ENCODE assay signal across 20 cellular contexts in the genomic region with DNA sequence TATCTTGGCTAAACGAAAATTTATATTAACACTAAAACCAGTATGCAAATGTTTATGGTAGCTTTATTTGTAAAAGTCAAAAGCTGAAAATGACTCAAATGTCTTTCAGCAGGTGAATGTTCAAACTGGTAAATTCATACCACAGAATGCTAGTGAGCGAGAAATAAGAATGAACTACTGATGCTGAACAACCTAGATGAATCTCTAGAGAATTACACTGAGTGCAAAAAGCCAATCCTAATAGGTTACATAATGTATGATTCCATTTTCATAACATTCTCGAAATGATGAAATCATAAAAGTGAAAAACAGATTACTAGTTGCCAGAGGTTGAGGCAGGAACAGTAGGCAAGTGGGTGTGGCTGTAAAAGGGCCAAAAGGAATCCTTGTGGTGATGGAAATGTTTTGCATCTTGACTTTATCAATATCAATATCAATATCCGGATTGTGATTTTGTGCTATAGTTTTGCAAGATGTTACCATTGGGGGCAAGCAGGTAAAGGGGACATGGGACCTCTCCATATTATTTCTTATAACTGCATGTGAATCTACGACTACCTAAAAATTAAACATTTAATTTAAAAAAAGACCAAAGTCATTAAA. TPM values are rescaled to one million over a fixed set of nuclear protein-coding genes. Genes with fewer than 3 reads are reported as not detected.
DNase-seq lines count a peak whose midpoint lies in the region; ATAC-seq, FAIRE-seq and TF ChIP-seq lines count a peak whose summit lies in the region.
"Had no signal": no experiment of that assay in that cellular context is flagged by ENCODE, and none has a peak within 500 bp of the region (broad histone marks: within the 10 kb centered on the region; RNA-seq: fewer than 3 reads in every experiment).

No MANE protein-coding gene starts in this region.

- H3K4me2 ChIP-seq in GM12878 (ENCODE audit: control insufficient read depth, insufficient read depth): no peak overlapping the region

- H3K36me3 Mint-ChIP-seq in Caco-2 (ENCODE audit: insufficient read depth, unreplicated experiment) (peaks cover 29% of the 10 kb centered on the region), IgD-negative memory B cell (peaks cover 5% of the 10 kb centered on the region)
- peaks cover 5% of the 10 kb centered on the region for H3K36me3 Mint-ChIP-seq in activated CD4-positive, alpha-beta memory T cell treated with anti-CD3 and anti-CD28 coated beads for 36 hours
- H3K36me3 Mint-ChIP-seq: mesothelial cell of epicardium had no signal

- H3K4me3 Mint-ChIP-seq in Caco-2 (ENCODE audit: unreplicated experiment) (peak overlapping the region; percentile 94), IgD-negative memory B cell (peak overlapping the region in 2 of 4 donors; percentile 18 to 92)
- H3K4me3 Mint-ChIP-seq in activated CD4-positive, alpha-beta memory T cell treated with anti-CD3 and anti-CD28 coated beads for 36 hours: no peak overlapping the region

- H3K4me1 ChIP-seq in Caco-2: peaks cover 8% of the 10 kb centered on the region; the same call in 1 of the 2 replicates
- peaks cover 6% of the 10 kb centered on the region; the same call in 1 of the 2 replicates for H3K4me1 ChIP-seq in GM12878 (ENCODE audit: control insufficient read depth, insufficient read depth, low read length)

- H3K9me3 ChIP-seq in Caco-2: no peaks in the 10 kb centered on the region
- H3K9me3 ChIP-seq in GM12878 (replicated peaks; ENCODE audit: control insufficient read depth, insufficient read depth, low read length): no peaks in the 10 kb centered on the region; the same call in 2 of the 3 replicates
- H3K9me3 ChIP-seq: heart right ventricle, left lung, transverse colon had no signal

- peaks cover 4% of the 10 kb centered on the region for H3K27me3 Mint-ChIP-seq in Caco-2 (ENCODE audit: insufficient read depth, unreplicated experiment)
- peaks cover 14% of the 10 kb centered on the region for H3K27me3 Mint-ChIP-seq in IgD-negative memory B cell
- peaks cover 29% of the 10 kb centered on the region for H3K27me3 Mint-ChIP-seq in activated CD4-positive, alpha-beta memory T cell treated with anti-CD3 and anti-CD28 coated beads for 36 hours

- TF ChIP-seq CTCF in Caco-2 (IDR thresholded peaks at IDR 0.05; ENCODE audit: insufficient read depth in 1 of 2, low read depth in 1 of 2, low read length in 1 of 2, severe bottlenecking in 1 of 2, unreplicated experiment in 1 of 2) (no peak), GM12878 (IDR thresholded peaks at IDR 0.05 in 2 of 3, conservative IDR thresholded peaks at IDR 0.05 in 1 of 3; ENCODE audit: control insufficient read depth in 2 of 3, extremely low read depth in 1 of 3, insufficient read depth in 1 of 3, low read depth in 3 of 3, low read length in 3 of 3) (no peak), D721Med (IDR thresholded peaks at IDR 0.05; ENCODE audit: insufficient read depth, missing control alignments) (no peak)

- H4K20me1 ChIP-seq in GM12878 (ENCODE audit: control insufficient read depth, insufficient read depth): no peaks in the 10 kb centered on the region

- H3K4me3 ChIP-seq in Caco-2 (ENCODE audit: low read depth, low read length) (no peak overlapping the region), GM12878 (no peak overlapping the region)
- H3K4me3 ChIP-seq: heart right ventricle, left lung, transverse colon had no signal

- H3K79me2 ChIP-seq in GM12878 (ENCODE audit: control insufficient read depth, insufficient read depth, low read length): no peaks in the 10 kb centered on the region

- H3K9me3 Mint-ChIP-seq in Caco-2 (ENCODE audit: unreplicated experiment): no peaks in the 10 kb centered on the region
- H3K9me3 Mint-ChIP-seq in IgD-negative memory B cell: peaks cover 0 to 5% (median 0%) of the 10 kb centered on the region in 3 donors
- peaks cover 4% of the 10 kb centered on the region for H3K9me3 Mint-ChIP-seq in activated CD4-positive, alpha-beta memory T cell treated with anti-CD3 and anti-CD28 coated beads for 36 hours
- H3K9me3 Mint-ChIP-seq: activated CD4-positive, alpha-beta T cell treated with anti-CD3 and anti-CD28 coated beads, Interleukin-2, amount 10 ng/mL, durations not matched to agents 7 days and 5 days; mesothelial cell of epicardium; stimulated activated naive CD8-positive, alpha-beta T cell treated with anti-CD3 and anti-CD28 coated beads, Interleukin-15, amount 100 ng/mL, for 72 hours had no signal

- BruUV-seq in Caco-2 (replicated peaks; lab: Mats Ljungman, UMichigan) (no TSS peak), GM12878 (replicated peaks; lab: Mats Ljungman, UMichigan) (no TSS peak)

- 20% methylated on average over 5 of the region's 5 CpGs for WGBS in GM12878 (ENCODE audit: insufficient coverage, insufficient replicate concordance, low lambda C conversion rate, missing lambda C conversion rate)

- no peak for TF ChIP-seq RAD21 in GM12878 (IDR thresholded peaks at IDR 0.05; ENCODE audit: insufficient read depth, low read depth, low read length)

- no peak overlapping the region for H3K27ac Mint-ChIP-seq in Caco-2 (ENCODE audit: unreplicated experiment)
- H3K27ac Mint-ChIP-seq in IgD-negative memory B cell: peak overlapping the region in 2 of 3 donors; percentile 22 to 97
- H3K27ac Mint-ChIP-seq in activated CD4-positive, alpha-beta memory T cell treated with anti-CD3 and anti-CD28 coated beads for 36 hours: no peak overlapping the region
- H3K27ac Mint-ChIP-seq: activated CD4-positive, alpha-beta T cell treated with anti-CD3 and anti-CD28 coated beads, Interleukin-2, amount 10 ng/mL, durations not matched to agents 7 days and 5 days; stimulated activated naive CD8-positive, alpha-beta T cell treated with anti-CD3 and anti-CD28 coated beads, Interleukin-15, amount 100 ng/mL, for 72 hours had no signal

- H3K27me3 ChIP-seq in Caco-2 (replicated peaks; ENCODE audit: control insufficient read depth, insufficient read depth, low read length): no peaks in the 10 kb centered on the region
- no peaks in the 10 kb centered on the region for H3K27me3 ChIP-seq in GM12878 (replicated peaks in 1 of 2; ENCODE audit: control insufficient read depth in 2 of 2, insufficient read depth in 2 of 2, low read length in 1 of 2)

- H2AFZ ChIP-seq in GM12878 (ENCODE audit: control insufficient read depth, low read depth, low read length): no peak overlapping the region

- CTCF ChIA-PET in Caco-2 (lab: Charles Lee) (no interaction called here), GM12878 (lab: Yijun Ruan, JAX) (interaction anchor here (0.6 to 0.7 kb wide), 2 partner anchors 48 to 1928 kb away, joined by 3 read pairs; no protein-coding TSS in a partner anchor)
- CTCF ChIA-PET in activated CD4-positive, alpha-beta memory T cell treated with anti-CD3 and anti-CD28 coated beads for 36 hours (lab: Charles Lee): interaction anchor here (1.0 kb wide), 1 partner anchor 141 kb away, joined by 3 read pairs; no protein-coding TSS in a partner anchor

- H3K36me3 ChIP-seq in Caco-2 (ENCODE audit: control insufficient read depth, insufficient read depth, low read length) (no peaks in the 10 kb centered on the region), GM12878 (ENCODE audit: control insufficient read depth in 2 of 2, insufficient read depth in 2 of 2, low read length in 1 of 2) (no peaks in the 10 kb centered on the region)
- H3K36me3 ChIP-seq: heart right ventricle, left lung, transverse colon had no signal

- RAD21 ChIA-PET in GM12878 (lab: Charles Lee; ENCODE audit: unreplicated experiment): interaction anchor here (1.1 kb wide), 1 partner anchor 37 kb away, joined by 3 read pairs; no protein-coding TSS in a partner anchor

- FAIRE-seq in GM12878 (lab: Jason Lieb, UNC): no peak
- FAIRE-seq in D721Med (lab: Jason Lieb, UNC): no peak

- intact Hi-C loops in Caco-2 (cut with micrococcal nuclease; ENCODE audit: unreplicated experiment) (no loop called here), GM12878 (cut with micrococcal nuclease; ENCODE audit: unreplicated experiment) (no loop called here)
- intact Hi-C loops in activated CD4-positive, alpha-beta memory T cell treated with anti-CD3 and anti-CD28 coated beads for 36 hours (cut with micrococcal nuclease): no loop called here

- POLR2A ChIA-PET in Caco-2 (lab: Charles Lee) (no interaction called here), GM12878 (lab: Charles Lee) (no interaction called here)
- POLR2A ChIA-PET in activated CD4-positive, alpha-beta memory T cell treated with anti-CD3 and anti-CD28 coated beads for 36 hours (lab: Charles Lee): interaction anchor here (0.7 kb wide), 1 partner anchor 37 kb away, joined by 3 read pairs; no protein-coding TSS in a partner anchor

- H3K4me1 Mint-ChIP-seq in Caco-2 (ENCODE audit: low read depth, unreplicated experiment): peaks cover 29% of the 10 kb centered on the region
- peaks cover 32 to 38% (median 33%) of the 10 kb centered on the region in 3 donors for H3K4me1 Mint-ChIP-seq in IgD-negative memory B cell
- H3K4me1 Mint-ChIP-seq in activated CD4-positive, alpha-beta memory T cell treated with anti-CD3 and anti-CD28 coated beads for 36 hours (ENCODE audit: low read depth): peaks cover 44% of the 10 kb centered on the region

- TF ChIP-seq EP300 in GM12878 (IDR thresholded peaks at IDR 0.05; ENCODE audit: borderline replicate concordance in 1 of 2, control insufficient read depth in 1 of 2, low read depth in 2 of 2, low read length in 2 of 2): 0 out of 4 replicates have a peak, but pooled peaks of 1 of the 2 experiments have one; percentile 31

- in situ Hi-C loops in GM12878 (cut with MboI): no loop called here

- H3K9ac ChIP-seq in GM12878 (ENCODE audit: control insufficient read depth, insufficient read depth, low read length): no peak overlapping the region

- no peak for TF ChIP-seq POLR2A in GM12878 (IDR thresholded peaks at IDR 0.05; ENCODE audit: low read depth, low read length)

- ATAC-seq in GM19463 (IDR thresholded peaks at IDR 0.05; ENCODE audit: unreplicated experiment): peak; percentile 40
- peak; percentile 47 for ATAC-seq in GM12878
- no peak for ATAC-seq in GM18858 (IDR thresholded peaks at IDR 0.05; ENCODE audit: unreplicated experiment)
- ATAC-seq in HG03571 (IDR thresholded peaks at IDR 0.05; ENCODE audit: unreplicated experiment): no peak
- ATAC-seq: heart right ventricle; left lung; stimulated activated naive CD8-positive, alpha-beta T cell treated with anti-CD3 and anti-CD28 coated beads, Interleukin-15, amount 100 ng/mL, for 72 hours had no signal

- no peak for DNase-seq in Caco-2
- peak; percentile 31 for DNase-seq in GM12878 (ENCODE audit: low read depth, low spot score)
- no peak for DNase-seq in activated CD4-positive, alpha-beta memory T cell treated with anti-CD3 and anti-CD28 coated beads for 36 hours
- DNase-seq in D721Med (ENCODE audit: insufficient read length, low spot score): no peak
- DNase-seq: activated CD4-positive, alpha-beta T cell treated with anti-CD3 and anti-CD28 coated beads, Interleukin-2, amount 10 ng/mL, durations not matched to agents 7 days and 5 days; activated CD8-positive, alpha-beta memory T cell treated with anti-CD3 and anti-CD28 coated beads, Interleukin-2, amount 50 U/mL, for 48 hours; activated effector memory CD4-positive, alpha-beta T cell treated with anti-CD3 and anti-CD28 coated beads, Interleukin-2, amount 50 U/mL, for 16 hours; caudate nucleus; dermis blood vessel endothelial cell; DMS53; heart right ventricle; left lung; NCI-H2171 treated with DMSO at 0.1 percent for 48 hours; stimulated activated naive CD8-positive, alpha-beta T cell treated with anti-CD3 and anti-CD28 coated beads, Interleukin-15, amount 100 ng/mL, for 72 hours; transverse colon had no signal

- no peak overlapping the region for H3K27ac ChIP-seq in GM12878 (ENCODE audit: control insufficient read depth, insufficient read depth)
- H3K27ac ChIP-seq: transverse colon had no signal

- SMC1A ChIA-PET in GM12878 (lab: Charles Lee; ENCODE audit: uncharacterized antibody, unreplicated experiment): interaction anchor here (0.7 kb wide), 1 partner anchor 141 kb away, joined by 3 read pairs; no protein-coding TSS in a partner anchor

RNA-seq across cellular contexts. Expression of gene ZNF311, which starts 26.1 kb away (rescaled TPM):
- total RNA-seq in Caco-2 (2022): 1.8 and 2.9 TPM in 2 replicates
- not detected for polyA plus RNA-seq in IgD-negative memory B cell
- total RNA-seq in GM12878 (2013; cell fraction: nucleolus; rRNA removed): not detected in 2 replicates
- not detected in 2 replicates for total RNA-seq in GM12878 (2014; rRNA removed)
- total RNA-seq in GM12878 (2014; rRNA removed; fragmentation: Illumina TruSeq; extraction: Trizol): not detected in 2 replicates
- not detected in 2 replicates for total RNA-seq in GM12878 (2021)
- polyA plus RNA-seq in GM12878 (2011; ENCODE audit: low read depth): not detected
- 0.03 and 0.07 TPM in 2 replicates for polyA plus RNA-seq in GM12878 (2011; rRNA removed)
- polyA plus RNA-seq in GM12878 (2011; cell fraction: cytosol; rRNA removed): not detected in 2 replicates
- polyA plus RNA-seq in GM12878 (2011; cell fraction: nucleus; rRNA removed): 0.04 and 0.07 TPM in 2 replicates
- 0.03 TPM in 1 of 2 replicates, not detected in the other for polyA plus RNA-seq in GM12878 (2012)
- not detected in 2 replicates for polyA plus RNA-seq in GM12878 (2014; fragmentation: Illumina TruSeq; extraction: Trizol)
- polyA plus RNA-seq in GM12878 (2014; fragmentation: Nextera tagmentation; extraction: Ambion mirVana): not detected
- polyA plus RNA-seq in GM12878 (2014; rRNA removed): not detected in 2 replicates
- not detected for polyA plus RNA-seq in GM12878 (2016; fragmentation: Nextera tagmentation; extraction: Ambion mirVana)
- polyA minus RNA-seq in GM12878 (2011; rRNA and poly(A)+ RNA removed): not detected in 2 replicates
- not detected in 2 replicates for polyA minus RNA-seq in GM12878 (2011; cell fraction: cytosol; rRNA and poly(A)+ RNA removed)
- polyA minus RNA-seq in GM12878 (2011; cell fraction: nucleus; rRNA and poly(A)+ RNA removed): not detected in 2 replicates
- 1 to 10 TPM in 1 of 2 experiments, under 1 TPM in 1; 0.99 to 1.3 TPM for total RNA-seq in activated CD4-positive, alpha-beta memory T cell treated with anti-CD3 and anti-CD28 coated beads for 36 hours

RNA-seq across cellular contexts. Expression of gene TRIM27, which starts 55.3 kb away (rescaled TPM):
- total RNA-seq in Caco-2 (2022) (47.6 and 48.7 TPM in 2 replicates), GM12878 (2014; rRNA removed) (68.8 and 72.2 TPM in 2 replicates), GM12878 (2014; rRNA removed; fragmentation: Illumina TruSeq; extraction: Trizol) (60.2 and 63.7 TPM in 2 replicates), GM12878 (2021) (53.6 and 55.6 TPM in 2 replicates)
- polyA plus RNA-seq in IgD-negative memory B cell (60.1 TPM), GM12878 (2011; rRNA removed) (66.3 and 74.7 TPM in 2 replicates), GM12878 (2014; fragmentation: Illumina TruSeq; extraction: Trizol) (47.5 and 52.6 TPM in 2 replicates), GM12878 (2014; fragmentation: Nextera tagmentation; extraction: Ambion mirVana) (10 to 100 TPM; 18.5 to 27.9 TPM), GM12878 (2014; rRNA removed) (51.4 and 56.9 TPM in 2 replicates), GM12878 (2016; fragmentation: Nextera tagmentation; extraction: Ambion mirVana) (10 to 100 TPM; 59.1 to 63.8 TPM)
- total RNA-seq in GM12878 (2013; cell fraction: nucleolus; rRNA removed): 133 and 137 TPM in 2 replicates
- 27.2 TPM for polyA plus RNA-seq in GM12878 (2011; ENCODE audit: low read depth)
- 58.3 and 67.5 TPM in 2 replicates for polyA plus RNA-seq in GM12878 (2011; cell fraction: cytosol; rRNA removed)
- polyA plus RNA-seq in GM12878 (2011; cell fraction: nucleus; rRNA removed): 82.3 and 106 TPM in 2 replicates
- polyA plus RNA-seq in GM12878 (2012): 24.9 and 32.2 TPM in 2 replicates
- 81.9 and 93.1 TPM in 2 replicates for polyA minus RNA-seq in GM12878 (2011; rRNA and poly(A)+ RNA removed)
- 19.5 and 34.5 TPM in 2 replicates for polyA minus RNA-seq in GM12878 (2011; cell fraction: cytosol; rRNA and poly(A)+ RNA removed)
- polyA minus RNA-seq in GM12878 (2011; cell fraction: nucleus; rRNA and poly(A)+ RNA removed): 40.5 and 72.7 TPM in 2 replicates
- total RNA-seq in activated CD4-positive, alpha-beta memory T cell treated with anti-CD3 and anti-CD28 coated beads for 36 hours: 10 to 100 TPM; 49.7 to 54.6 TPM

Comparison
In these comparisons a context has a peak if more than half of its experiments do, and no peak if none do; other contexts are left out.
1. H3K27ac Mint-ChIP-seq: peak in IgD-negative memory B cell (2 of 3); none in Caco-2 (single experiment) and activated CD4-positive, alpha-beta memory T cell treated with anti-CD3 and anti-CD28 coated beads for 36 hours (single experiment).
2. ATAC-seq: peak in GM19463 (single experiment) and GM12878 (single experiment); none in GM18858 (single experiment) and HG03571 (single experiment).